ENCODE assay signal across 1 cellular context in genomic region chr4:4541661-4542570, GRCh38.
A peak's percentile ranks its signal among the peaks of the same experiment; 100 is the strongest.
TF ChIP-seq lines count a peak whose summit lies in the region.

Gene STX18, minus strand, starts transcription at chr4:4542048. Its CDS starts 84 bp downstream, at chr4:4541964.

TF ChIP-seq in K562, 482 proteins besides CTCF, POLR2A, EP300 and RAD21 (continued from another document and continues in another):
- TF ChIP-seq SMAD3 (CRISPR knock-in tag; conservative IDR thresholded peaks at IDR 0.05) (0 out of 2 replicates have a peak, but pooled peaks have one; percentile 47), ZBTB2 (IDR thresholded peaks at IDR 0.05) (peak; percentile 73), STAG1 (CRISPR knock-in tag; IDR thresholded peaks at IDR 0.05; ENCODE audit: borderline replicate concordance) (no peak), NR2F6 (CRISPR knock-in tag; IDR thresholded peaks at IDR 0.05) (no peak), XRCC3 (IDR thresholded peaks at IDR 0.05) (no peak), CREBBP (IDR thresholded peaks at IDR 0.05; ENCODE audit: low read depth, low read length) (no peak), RERE (CRISPR knock-in tag; IDR thresholded peaks at IDR 0.05; ENCODE audit: borderline replicate concordance) (0 out of 2 replicates have a peak, but pooled peaks have one; percentile 26), ARID3B (CRISPR knock-in tag; IDR thresholded peaks at IDR 0.05; ENCODE audit: borderline replicate concordance) (no peak), NFATC3 (IDR thresholded peaks at IDR 0.05) (peak; percentile 62; the same call in 1 of the 2 replicates), ZBTB17 (CRISPR knock-in tag; IDR thresholded peaks at IDR 0.05) (0 out of 2 replicates have a peak, but pooled peaks have one; percentile 42), TCFL5 (CRISPR knock-in tag; conservative IDR thresholded peaks at IDR 0.05) (no peak), ZNF41 (CRISPR knock-in tag; conservative IDR thresholded peaks at IDR 0.05) (0 out of 2 replicates have a peak, but pooled peaks have one; percentile 40), PHF21A (IDR thresholded peaks at IDR 0.05; ENCODE audit: borderline replicate concordance, low read depth) (peak; percentile 87), SAFB2 (IDR thresholded peaks at IDR 0.05; ENCODE audit: borderline replicate concordance, low read depth, low read length, severe bottlenecking) (no peak), KAT7 (CRISPR knock-in tag; IDR thresholded peaks at IDR 0.05; ENCODE audit: borderline replicate concordance) (peak; percentile 98; the same call in 1 of the 2 replicates), ZNF507 (tag; conservative IDR thresholded peaks at IDR 0.05) (no peak), RB1 (IDR thresholded peaks at IDR 0.05; ENCODE audit: low read depth) (peak; percentile 99), HDAC6 (IDR thresholded peaks at IDR 0.05; ENCODE audit: low read depth, low read length) (no peak), NR1H2 (CRISPR knock-in tag; IDR thresholded peaks at IDR 0.05) (0 out of 2 replicates have a peak, but pooled peaks have one; percentile 75), CAMTA2 (CRISPR knock-in tag; conservative IDR thresholded peaks at IDR 0.05) (no peak), BCOR (IDR thresholded peaks at IDR 0.05) (peak; percentile 87), TCF7 (IDR thresholded peaks at IDR 0.05; ENCODE audit: borderline replicate concordance) (peak; percentile 72; the same call in 1 of the 2 replicates), CTBP1 (IDR thresholded peaks at IDR 0.05; ENCODE audit: borderline replicate concordance) (peak; percentile 98), RHOXF2B (CRISPR knock-in tag; conservative IDR thresholded peaks at IDR 0.05) (no peak), RCOR1 (IDR thresholded peaks at IDR 0.05; ENCODE audit: borderline replicate concordance in 1 of 2, low read depth in 2 of 2, low read length in 2 of 2) (peak in 1 of 2 experiments; percentile 71; a peak in 2 of 4 replicates), POU5F1 (IDR thresholded peaks at IDR 0.05; ENCODE audit: borderline replicate concordance, low read depth, low read length, partially characterized antibody) (peak; percentile 54), KDM1A (IDR thresholded peaks at IDR 0.05) (no peak), MAX (CRISPR knock-in tag; IDR thresholded peaks at IDR 0.05) (peak; percentile 89), U2AF1 (optimal IDR thresholded peaks at IDR 0.05; ENCODE audit: low read depth, low read length) (peak; percentile 99), TCF7L2 (IDR thresholded peaks at IDR 0.05; ENCODE audit: low read depth, low read length) (no peak), ZNF780A (CRISPR knock-in tag; IDR thresholded peaks at IDR 0.05) (no peak), FOXP1 (CRISPR knock-in tag; IDR thresholded peaks at IDR 0.05) (peak; percentile 93), ZHX1 (conservative IDR thresholded peaks at IDR 0.05; ENCODE audit: low read length) (no peak; the same call in 1 of the 2 replicates), CHD2 (IDR thresholded peaks at IDR 0.05; ENCODE audit: low read depth, low read length) (0 out of 2 replicates have a peak, but pooled peaks have one; percentile 54), TFAP4 (CRISPR knock-in tag; IDR thresholded peaks at IDR 0.05; ENCODE audit: borderline replicate concordance) (peak; percentile 95), ERF (CRISPR knock-in tag; IDR thresholded peaks at IDR 0.05) (no peak), NCOR1 (IDR thresholded peaks at IDR 0.05) (peak; percentile 53; the same call in 1 of the 2 replicates)
- TF ChIP-seq, protein P1, sequence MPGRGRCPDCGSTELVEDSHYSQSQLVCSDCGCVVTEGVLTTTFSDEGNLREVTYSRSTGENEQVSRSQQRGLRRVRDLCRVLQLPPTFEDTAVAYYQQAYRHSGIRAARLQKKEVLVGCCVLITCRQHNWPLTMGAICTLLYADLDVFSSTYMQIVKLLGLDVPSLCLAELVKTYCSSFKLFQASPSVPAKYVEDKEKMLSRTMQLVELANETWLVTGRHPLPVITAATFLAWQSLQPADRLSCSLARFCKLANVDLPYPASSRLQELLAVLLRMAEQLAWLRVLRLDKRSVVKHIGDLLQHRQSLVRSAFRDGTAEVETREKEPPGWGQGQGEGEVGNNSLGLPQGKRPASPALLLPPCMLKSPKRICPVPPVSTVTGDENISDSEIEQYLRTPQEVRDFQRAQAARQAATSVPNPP (IDR thresholded peaks at IDR 0.05; ENCODE audit: borderline replicate concordance, insufficient read depth, insufficient read length): no peak
- TF ChIP-seq, protein P2, sequence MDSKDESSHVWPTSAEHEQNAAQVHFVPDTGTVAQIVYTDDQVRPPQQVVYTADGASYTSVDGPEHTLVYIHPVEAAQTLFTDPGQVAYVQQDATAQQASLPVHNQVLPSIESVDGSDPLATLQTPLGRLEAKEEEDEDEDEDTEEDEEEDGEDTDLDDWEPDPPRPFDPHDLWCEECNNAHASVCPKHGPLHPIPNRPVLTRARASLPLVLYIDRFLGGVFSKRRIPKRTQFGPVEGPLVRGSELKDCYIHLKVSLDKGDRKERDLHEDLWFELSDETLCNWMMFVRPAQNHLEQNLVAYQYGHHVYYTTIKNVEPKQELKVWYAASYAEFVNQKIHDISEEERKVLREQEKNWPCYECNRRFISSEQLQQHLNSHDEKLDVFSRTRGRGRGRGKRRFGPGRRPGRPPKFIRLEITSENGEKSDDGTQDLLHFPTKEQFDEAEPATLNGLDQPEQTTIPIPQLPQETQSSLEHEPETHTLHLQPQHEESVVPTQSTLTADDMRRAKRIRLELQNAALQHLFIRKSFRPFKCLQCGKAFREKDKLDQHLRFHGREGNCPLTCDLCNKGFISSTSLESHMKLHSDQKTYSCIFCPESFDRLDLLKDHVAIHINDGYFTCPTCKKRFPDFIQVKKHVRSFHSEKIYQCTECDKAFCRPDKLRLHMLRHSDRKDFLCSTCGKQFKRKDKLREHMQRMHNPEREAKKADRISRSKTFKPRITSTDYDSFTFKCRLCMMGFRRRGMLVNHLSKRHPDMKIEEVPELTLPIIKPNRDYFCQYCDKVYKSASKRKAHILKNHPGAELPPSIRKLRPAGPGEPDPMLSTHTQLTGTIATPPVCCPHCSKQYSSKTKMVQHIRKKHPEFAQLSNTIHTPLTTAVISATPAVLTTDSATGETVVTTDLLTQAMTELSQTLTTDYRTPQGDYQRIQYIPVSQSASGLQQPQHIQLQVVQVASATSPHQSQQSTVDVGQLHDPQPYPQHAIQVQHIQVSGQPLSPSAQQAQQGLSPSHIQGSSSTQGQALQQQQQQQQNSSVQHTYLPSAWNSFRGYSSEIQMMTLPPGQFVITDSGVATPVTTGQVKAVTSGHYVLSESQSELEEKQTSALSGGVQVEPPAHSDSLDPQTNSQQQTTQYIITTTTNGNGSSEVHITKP (IDR thresholded peaks at IDR 0.05; ENCODE audit: partially characterized antibody): peak; percentile 48
- TF ChIP-seq, protein P3, sequence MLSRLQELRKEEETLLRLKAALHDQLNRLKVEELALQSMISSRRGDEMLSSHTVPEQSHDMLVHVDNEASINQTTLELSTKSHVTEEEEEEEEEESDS (CRISPR knock-in tag; IDR thresholded peaks at IDR 0.05): no peak
- TF ChIP-seq, protein P4, sequence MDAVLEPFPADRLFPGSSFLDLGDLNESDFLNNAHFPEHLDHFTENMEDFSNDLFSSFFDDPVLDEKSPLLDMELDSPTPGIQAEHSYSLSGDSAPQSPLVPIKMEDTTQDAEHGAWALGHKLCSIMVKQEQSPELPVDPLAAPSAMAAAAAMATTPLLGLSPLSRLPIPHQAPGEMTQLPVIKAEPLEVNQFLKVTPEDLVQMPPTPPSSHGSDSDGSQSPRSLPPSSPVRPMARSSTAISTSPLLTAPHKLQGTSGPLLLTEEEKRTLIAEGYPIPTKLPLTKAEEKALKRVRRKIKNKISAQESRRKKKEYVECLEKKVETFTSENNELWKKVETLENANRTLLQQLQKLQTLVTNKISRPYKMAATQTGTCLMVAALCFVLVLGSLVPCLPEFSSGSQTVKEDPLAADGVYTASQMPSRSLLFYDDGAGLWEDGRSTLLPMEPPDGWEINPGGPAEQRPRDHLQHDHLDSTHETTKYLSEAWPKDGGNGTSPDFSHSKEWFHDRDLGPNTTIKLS (IDR thresholded peaks at IDR 0.05; ENCODE audit: borderline replicate concordance, low read depth): peak; percentile 85
